8 cellular contexts compared by ENCODE assay signal in the genomic region with DNA sequence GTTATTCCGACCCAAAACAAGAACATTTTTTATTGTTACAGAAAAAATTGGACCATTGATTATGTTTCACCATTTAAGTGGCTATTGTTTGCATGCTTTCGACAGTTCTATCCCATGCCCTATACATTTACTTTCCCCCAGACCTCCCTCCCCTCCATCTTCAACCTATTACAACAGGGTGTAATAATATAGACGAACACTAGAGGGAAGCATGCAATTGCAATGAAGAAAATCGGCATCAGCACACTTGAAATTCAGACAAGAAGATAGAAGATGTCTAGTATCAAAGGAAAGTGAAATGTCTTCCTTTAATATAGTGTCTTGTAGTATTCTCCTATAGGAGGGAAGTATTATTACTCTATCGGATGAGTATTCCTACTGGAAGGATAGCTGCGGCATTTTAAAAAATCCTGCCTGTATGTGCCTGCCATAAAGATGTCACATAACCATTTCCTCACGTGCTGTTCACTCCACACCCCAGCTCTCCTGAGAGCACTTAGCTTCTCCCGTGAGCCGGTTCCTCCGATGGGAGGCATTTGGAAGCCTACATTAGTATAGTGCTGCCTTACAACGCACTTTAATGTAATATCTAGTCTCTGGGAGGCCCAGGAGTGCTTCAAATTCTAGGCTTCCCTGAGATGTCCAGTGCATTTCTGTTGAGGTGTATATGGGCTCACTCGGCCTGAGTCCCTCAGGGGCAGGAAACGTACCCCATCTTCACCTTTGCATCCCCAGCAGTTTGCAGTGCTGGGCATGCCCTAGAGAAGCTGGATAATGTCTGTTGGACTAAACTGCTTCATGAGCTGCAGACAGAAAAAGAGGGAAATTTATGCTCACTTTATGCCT. TPM values are rescaled to one million over a fixed set of nuclear protein-coding genes. Genes with fewer than 3 reads are reported as not detected.
A peak's percentile ranks its signal among the peaks of the same experiment; 100 is the strongest.
DNase-seq lines count a peak whose midpoint lies in the region; ATAC-seq and TF ChIP-seq lines count a peak whose summit lies in the region.

No MANE protein-coding gene starts in this region.

- no peak overlapping the region for H3K27ac Mint-ChIP-seq in neural crest cell (ENCODE audit: unreplicated experiment)

- H3K9me3 Mint-ChIP-seq in neural crest cell, result no peaks in the 10 kb centered on the region

- H3K4me3 Mint-ChIP-seq in neural crest cell, result no peak overlapping the region

- no peak overlapping the region for H3K27ac ChIP-seq in 22Rv1

- no peaks in the 10 kb centered on the region for H3K36me3 Mint-ChIP-seq in neural crest cell (ENCODE audit: low read depth)

- H3K4me1 Mint-ChIP-seq in neural crest cell, result peaks cover 5% of the 10 kb centered on the region

- no peak overlapping the region for H3K4me3 ChIP-seq in GM12864 (ENCODE audit: low read depth, low read length)
- H3K4me3 ChIP-seq in fibroblast of mammary gland (ENCODE audit: control insufficient read depth, low read depth, low read length), result no peak overlapping the region

- DNase-seq in GM12864 (ENCODE audit: low read depth) (no peak), NCI-H1694 treated with DMSO at 0.1 percent for 48 hours (lab: John Stamatoyannopoulos, UW) (peak; percentile 70), SKM-1 treated with dmso at 0.1 percent for 144 hours (lab: John Stamatoyannopoulos, UW; ENCODE audit: unreplicated experiment) (peak; percentile 62), fibroblast of mammary gland (ENCODE audit: low read depth) (peak; percentile 70), neural crest cell (ENCODE audit: low read depth, low spot score) (no peak)
- no peak for DNase-seq in effector CD8-positive, alpha-beta T cell (lab: John Stamatoyannopoulos, UW)

- H3K27me3 Mint-ChIP-seq in neural crest cell (ENCODE audit: low read depth), result no peaks in the 10 kb centered on the region

- ATAC-seq in HG02840 (IDR thresholded peaks at IDR 0.05; ENCODE audit: low FRiP score, unreplicated experiment), result peak; percentile 56

- TF ChIP-seq CTCF in 22Rv1 (IDR thresholded peaks at IDR 0.05) (peak; percentile 89), GM12864 (IDR thresholded peaks at IDR 0.05; ENCODE audit: low read depth, low read length, missing control alignments) (peak; percentile 54), fibroblast of mammary gland (conservative IDR thresholded peaks at IDR 0.05; ENCODE audit: control insufficient read depth, insufficient read depth, low read depth, low read length) (peak; percentile 77), neural crest cell (conservative IDR thresholded peaks at IDR 0.05) (peak; percentile 88)

RNA-seq across cellular contexts. Expression of a gene that starts 17.8 kb away (rescaled TPM):
- total RNA-seq in neural crest cell, result 0.40 and 0.57 TPM in 2 replicates

RNA-seq across cellular contexts. Expression of a gene that starts 41.5 kb away (rescaled TPM):
- 18.2 and 18.5 TPM in 2 replicates for total RNA-seq in neural crest cell

Comparison
In these comparisons a context has a peak if more than half of its experiments do, and no peak if none do; other contexts are left out.
1. DNase-seq: peak in NCI-H1694 treated with DMSO at 0.1 percent for 48 hours (single experiment), SKM-1 treated with dmso at 0.1 percent for 144 hours (single experiment) and fibroblast of mammary gland (single experiment); none in GM12864 (single experiment), neural crest cell (single experiment) and effector CD8-positive, alpha-beta T cell (single experiment).
2. Peak in every context shown above with its lines, with median percentiles within 50 percentile points of each other: CTCF ChIP-seq.